16 cellular contexts compared by ENCODE assay signal in the genomic region with DNA sequence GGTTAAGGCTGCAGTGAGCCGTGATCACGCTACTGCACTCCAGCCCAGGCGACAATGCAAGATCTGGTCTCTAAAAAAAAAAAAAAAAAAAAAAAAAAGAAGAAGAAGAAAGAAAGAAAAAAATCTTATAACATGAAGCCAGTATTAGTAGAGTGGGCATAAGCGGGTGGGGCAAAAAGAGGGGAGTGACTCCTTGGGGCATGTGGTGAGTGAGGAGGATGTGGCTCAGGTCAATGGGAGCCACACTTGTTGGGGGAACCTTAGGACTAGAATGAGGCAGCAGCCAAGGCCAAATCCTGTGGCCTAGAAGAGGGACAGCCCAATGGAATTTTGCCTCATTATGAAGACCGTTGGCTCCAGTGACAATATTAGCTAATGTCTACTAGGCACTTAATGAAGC. TPM values are rescaled to one million over a fixed set of nuclear protein-coding genes. Genes with fewer than 3 reads are reported as not detected.
"Had no signal": no experiment of that assay in that cellular context is flagged by ENCODE, and none has a peak within 500 bp of the region (broad histone marks: within the 10 kb centered on the region; RNA-seq: fewer than 3 reads in every experiment).

No MANE protein-coding gene starts in this region.

- H3K4me3 ChIP-seq: dorsolateral prefrontal cortex, hepatocyte, lower lobe of right lung had no signal

- H3K36me3 ChIP-seq: lower lobe of right lung had no signal

- FAIRE-seq: colon, islet of Langerhans, TTC549 had no signal

- H3K27me3 ChIP-seq: dorsolateral prefrontal cortex, foreskin keratinocyte, hepatocyte had no signal

- H3K27ac ChIP-seq: dorsolateral prefrontal cortex, foreskin keratinocyte, hepatocyte, lower lobe of right lung had no signal

- H3K9me3 ChIP-seq: lower lobe of right lung had no signal

- H3K79me2 ChIP-seq: hepatocyte had no signal

- ATAC-seq: activated CD4-positive, alpha-beta T cell treated with anti-CD3 and anti-CD28 coated beads for 36 hours; foreskin keratinocyte; lower lobe of right lung; natural killer cell; WTC11 had no signal

- H2AFZ ChIP-seq: hepatocyte had no signal

- H3K4me2 ChIP-seq: hepatocyte had no signal

- DNase-seq: activated CD4-positive, alpha-beta T cell treated with anti-CD3 and anti-CD28 coated beads, Interleukin-2, amount 50 U/mL, for 48 hours; activated naive CD4-positive, alpha-beta T cell treated with anti-CD3 and anti-CD28 coated beads, Interleukin-2, amount 50 U/mL, for 16 hours; activated T-cell treated with anti-CD3 and anti-CD28 coated beads, Interleukin-2, amount 50 U/mL, for 24 hours; amniotic stem cell; foreskin keratinocyte; lower lobe of right lung; natural killer cell; stimulated activated CD4-positive, alpha-beta T cell treated with anti-CD3 and anti-CD28 coated beads, Interleukin-2, amount 100 ng/mL, for 24 hours; trophoblast cell had no signal

RNA-seq across cellular contexts. Expression of gene ARMC12, which starts 23.8 kb away (rescaled TPM):
- total RNA-seq: lower lobe of right lung had no signal
